8 cellular contexts compared by ENCODE assay signal in the genomic region with DNA sequence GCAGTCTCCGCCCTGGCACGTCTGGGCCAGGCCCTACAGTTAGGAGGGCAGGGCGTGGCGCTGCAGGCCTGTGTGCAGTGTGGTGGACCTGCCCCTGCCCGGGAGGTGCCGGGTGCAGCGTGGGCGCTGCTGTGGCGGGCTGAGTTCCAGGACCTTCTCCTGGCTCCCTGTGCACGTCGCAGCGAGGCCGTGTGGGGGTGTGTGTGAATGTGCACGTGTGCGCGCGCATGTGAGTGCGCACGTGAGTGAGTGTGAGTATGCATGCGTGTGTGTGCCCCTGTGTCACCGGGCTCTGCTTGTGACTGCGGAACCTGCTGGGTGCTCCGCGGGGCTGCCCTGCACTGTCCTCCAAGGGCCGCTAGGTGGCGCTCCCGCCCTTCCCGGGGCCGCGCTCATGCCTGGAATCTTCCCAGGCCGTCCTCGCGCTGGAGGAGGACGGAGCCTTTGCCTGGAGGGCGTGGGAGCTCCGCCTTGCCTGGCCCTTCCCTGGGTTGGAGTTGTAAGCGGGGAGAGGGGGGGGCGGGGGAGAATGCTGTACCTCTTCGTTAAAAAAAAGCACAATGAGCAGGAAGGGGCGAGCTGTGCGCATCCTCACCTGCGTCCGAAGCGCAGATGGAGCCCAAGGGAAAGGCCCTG.
DNase-seq lines count a peak whose midpoint lies in the region; ATAC-seq and TF ChIP-seq lines count a peak whose summit lies in the region.

No MANE protein-coding gene starts in this region.

- H3K9ac ChIP-seq in SU-DHL-6 (ENCODE audit: low read length) = no peak overlapping the region

- no peak overlapping the region for H3K27ac ChIP-seq in SU-DHL-6 (ENCODE audit: low read depth, low read length)
- no peak overlapping the region for H3K27ac ChIP-seq in heart left ventricle
- peak overlapping the region; percentile 67 to 74 for H3K27ac ChIP-seq in prostate gland
- H3K27ac ChIP-seq in vagina = peak overlapping the region; percentile 78

- H3K27me3 Mint-ChIP-seq in activated naive CD8-positive, alpha-beta T cell treated with anti-CD3 and anti-CD28 coated beads, Interleukin-2, amount 10 ng/mL, durations not matched to agents 7 days and 5 days = no peaks in the 10 kb centered on the region

- ATAC-seq in activated naive CD8-positive, alpha-beta T cell treated with anti-CD3 and anti-CD28 coated beads, Interleukin-2, amount 10 ng/mL, durations not matched to agents 7 days and 5 days (ENCODE audit: low read depth) = peak; percentile 70
- peak; percentile 66 to 88 (median 85) for ATAC-seq in heart left ventricle
- ATAC-seq in HG03196 (IDR thresholded peaks at IDR 0.05; ENCODE audit: unreplicated experiment) = no peak

- no peaks in the 10 kb centered on the region for H3K4me1 Mint-ChIP-seq in activated naive CD8-positive, alpha-beta T cell treated with anti-CD3 and anti-CD28 coated beads, Interleukin-2, amount 10 ng/mL, durations not matched to agents 7 days and 5 days

- no peaks in the 10 kb centered on the region for H3K9me2 ChIP-seq in SU-DHL-6 (replicated peaks; ENCODE audit: insufficient read depth, low read length)

- POLR2A ChIA-PET in activated naive CD8-positive, alpha-beta T cell treated with anti-CD3 and anti-CD28 coated beads, Interleukin-2, amount 10 ng/mL, durations not matched to agents 7 days and 5 days (lab: Charles Lee) = no interaction called here

- peak; percentile 87 for TF ChIP-seq CTCF in SU-DHL-6 (IDR thresholded peaks at IDR 0.05; ENCODE audit: insufficient read depth, low read length, poor library complexity, severe bottlenecking)
- peak; percentile 92 to 98 (median 96) for TF ChIP-seq CTCF in heart left ventricle (IDR thresholded peaks at IDR 0.05)
- peak; percentile 99 for TF ChIP-seq CTCF in prostate gland (IDR thresholded peaks at IDR 0.05)
- peak; percentile 94 to 95 (median 94) for TF ChIP-seq CTCF in vagina (IDR thresholded peaks at IDR 0.05)

- H3K27me3 ChIP-seq in SU-DHL-6 (ENCODE audit: low read length) = no peaks in the 10 kb centered on the region
- H3K27me3 ChIP-seq in heart left ventricle = no peaks in the 10 kb centered on the region
- H3K27me3 ChIP-seq in prostate gland (replicated peaks; ENCODE audit: insufficient read depth) = no peaks in the 10 kb centered on the region
- H3K27me3 ChIP-seq in vagina = no peaks in the 10 kb centered on the region

- DNase-seq in DMS79 (lab: John Stamatoyannopoulos, UW) (peak; percentile 70), Kasumi-1 (lab: John Stamatoyannopoulos, UW) (peak; percentile 59 to 63), heart left ventricle (peak; percentile 72 to 86 (median 77)), prostate gland (ENCODE audit: low spot score) (peak; percentile 79), vagina (ENCODE audit: extremely low spot score in 2 of 2) (no peak)
- peak; percentile 74 for DNase-seq in activated naive CD8-positive, alpha-beta T cell treated with anti-CD3 and anti-CD28 coated beads, Interleukin-2, amount 10 ng/mL, durations not matched to agents 7 days and 5 days

- TF ChIP-seq POLR2A in heart left ventricle (IDR thresholded peaks at IDR 0.05) (no peak), prostate gland (IDR thresholded peaks at IDR 0.05) (no peak), vagina (IDR thresholded peaks at IDR 0.05) (no peak)

- H2AFZ ChIP-seq in SU-DHL-6 (ENCODE audit: low read depth, low read length, severe bottlenecking) = no peak overlapping the region

- H3K79me2 ChIP-seq in SU-DHL-6 (ENCODE audit: insufficient read depth, low read length) = no peaks in the 10 kb centered on the region

- peaks cover 1% of the 10 kb centered on the region for H3K36me3 Mint-ChIP-seq in activated naive CD8-positive, alpha-beta T cell treated with anti-CD3 and anti-CD28 coated beads, Interleukin-2, amount 10 ng/mL, durations not matched to agents 7 days and 5 days

- H3K36me3 ChIP-seq in SU-DHL-6 (ENCODE audit: low read length) (no peaks in the 10 kb centered on the region), heart left ventricle (peaks cover 0 to 57% (median 20%) of the 10 kb centered on the region in 9 donors), prostate gland (no peaks in the 10 kb centered on the region), vagina (peaks cover 0 to 13% of the 10 kb centered on the region in 2 donors)

- H3K4me3 Mint-ChIP-seq in activated naive CD8-positive, alpha-beta T cell treated with anti-CD3 and anti-CD28 coated beads, Interleukin-2, amount 10 ng/mL, durations not matched to agents 7 days and 5 days = no peak overlapping the region

- H3F3A ChIP-seq in SU-DHL-6 (ENCODE audit: insufficient read depth) = no peaks in the 10 kb centered on the region

- WGBS in heart left ventricle, 4 donors = 33 to 39% (median 34%) methylated on average over 19 to 44 of the region's 44 CpGs
- WGBS in prostate gland = 9% methylated on average over 35 of the region's 44 CpGs

- H3K4me1 ChIP-seq in heart left ventricle = peaks cover 0 to 49% (median 23%) of the 10 kb centered on the region in 12 donors
- peaks cover 31% of the 10 kb centered on the region for H3K4me1 ChIP-seq in prostate gland (replicated peaks)
- peaks cover 55% of the 10 kb centered on the region for H3K4me1 ChIP-seq in vagina

- H3K27ac Mint-ChIP-seq in activated naive CD8-positive, alpha-beta T cell treated with anti-CD3 and anti-CD28 coated beads, Interleukin-2, amount 10 ng/mL, durations not matched to agents 7 days and 5 days = no peak overlapping the region

- H3K4me3 ChIP-seq in SU-DHL-6 (ENCODE audit: insufficient read depth, low read length, poor library complexity, severe bottlenecking) (no peak overlapping the region), heart left ventricle (no peak overlapping the region), prostate gland (no peak overlapping the region), vagina (peak overlapping the region; percentile 17 to 21)

- H4K20me1 ChIP-seq in SU-DHL-6 (ENCODE audit: low read depth, low read length) = no peaks in the 10 kb centered on the region

- intact Hi-C loops in heart left ventricle (cut with DNase I) = loop anchor here in 9 of 10 donors (1.0 to 10.0 kb wide), 9 partner anchors 89 to 534 kb away; no protein-coding TSS in a partner anchor
- intact Hi-C loops in prostate gland (cut with DNase I) = loop anchor here (5.0 kb wide), 1 partner anchor 529 kb away; no protein-coding TSS in a partner anchor
- intact Hi-C loops in vagina (cut with DNase I) = loop anchor here (5.0 kb wide), 3 partner anchors 79 to 529 kb away; no protein-coding TSS in a partner anchor

- H3K9me3 ChIP-seq in SU-DHL-6 (ENCODE audit: insufficient read depth, low read length) (no peaks in the 10 kb centered on the region), heart left ventricle (no peaks in the 10 kb centered on the region), prostate gland (no peaks in the 10 kb centered on the region), vagina (no peaks in the 10 kb centered on the region)

- H3K9me3 Mint-ChIP-seq in activated naive CD8-positive, alpha-beta T cell treated with anti-CD3 and anti-CD28 coated beads, Interleukin-2, amount 10 ng/mL, durations not matched to agents 7 days and 5 days = no peaks in the 10 kb centered on the region

- H3K4me2 ChIP-seq in SU-DHL-6 (ENCODE audit: low read depth, low read length, poor library complexity, severe bottlenecking) = no peak overlapping the region

Comparison
In these comparisons a context has a peak if more than half of its experiments do, and no peak if none do; other contexts are left out.
1. DNase-seq: peak in DMS79 (single experiment), Kasumi-1 (2 of 2), activated naive CD8-positive, alpha-beta T cell treated with anti-CD3 and anti-CD28 coated beads, Interleukin-2, amount 10 ng/mL, durations not matched to agents 7 days and 5 days (single experiment), heart left ventricle (5 of 5) and prostate gland (single experiment); none in vagina (0 of 2).
2. H3K27ac ChIP-seq: peak in prostate gland (2 of 2) and vagina (single experiment); none in SU-DHL-6 (single experiment) and heart left ventricle (0 of 12).
3. H3K4me3 ChIP-seq: peak in vagina (2 of 2); none in SU-DHL-6 (single experiment), heart left ventricle (0 of 12) and prostate gland (0 of 2).
4. Peak in every context shown above with its lines, with median percentiles within 50 percentile points of each other: CTCF ChIP-seq.